In genomic region chrX:152635941-152636340, GRCh38 we compare ENCODE assay signal across 9 cellular contexts. TPM values are rescaled to one million over a fixed set of nuclear protein-coding genes. Genes with fewer than 3 reads are reported as not detected.
DNase-seq lines count a peak whose midpoint lies in the region; ATAC-seq and TF ChIP-seq lines count a peak whose summit lies in the region.
"Had no signal": no experiment of that assay in that cellular context is flagged by ENCODE, and none has a peak within 500 bp of the region (broad histone marks: within the 10 kb centered on the region; RNA-seq: fewer than 3 reads in every experiment).

No MANE protein-coding gene starts in this region.

- H3K79me1 ChIP-seq in H9 (ENCODE audit: insufficient read depth, low read depth, low read length, poor library complexity, severe bottlenecking), result no peaks in the 10 kb centered on the region

- peaks cover 64 to 68% of the 10 kb centered on the region in 2 experiments for H3K9me3 Mint-ChIP-seq in H9
- no peaks in the 10 kb centered on the region for H3K9me3 Mint-ChIP-seq in activated naive CD4-positive, alpha-beta T cell treated with anti-CD3 and anti-CD28 coated beads, Interleukin-2, amount 10 ng/mL, durations not matched to agents 7 days and 5 days

- no peak overlapping the region for H3T11ph ChIP-seq in H9 (ENCODE audit: low read length)

- no peak overlapping the region for H2BK120ac ChIP-seq in H9 (ENCODE audit: low read depth, low read length, poor library complexity, severe bottlenecking)

- H3K23ac ChIP-seq in H9 (ENCODE audit: insufficient read length, low read depth, low read length), result no peak overlapping the region

- H3K14ac ChIP-seq in H9 (ENCODE audit: insufficient read depth, low read length), result no peak overlapping the region

- no peak overlapping the region for H3K56ac ChIP-seq in H9 (ENCODE audit: insufficient read length, low read depth, low read length)

- peaks cover 14 to 29% of the 10 kb centered on the region in 2 experiments for H3K4me1 Mint-ChIP-seq in H9
- H3K4me1 Mint-ChIP-seq in activated naive CD4-positive, alpha-beta T cell treated with anti-CD3 and anti-CD28 coated beads, Interleukin-2, amount 10 ng/mL, durations not matched to agents 7 days and 5 days, result no peaks in the 10 kb centered on the region

- H2BK12ac ChIP-seq in H9 (ENCODE audit: insufficient read length, low read depth, low read length), result no peak overlapping the region

- no peak overlapping the region for H3K27ac Mint-ChIP-seq in H9
- H3K27ac Mint-ChIP-seq in activated naive CD4-positive, alpha-beta T cell treated with anti-CD3 and anti-CD28 coated beads, Interleukin-2, amount 10 ng/mL, durations not matched to agents 7 days and 5 days, result no peak overlapping the region

- H3K18ac ChIP-seq in H9 (ENCODE audit: insufficient read length, low read depth, low read length), result no peak overlapping the region

- H2AK5ac ChIP-seq in H9 (ENCODE audit: insufficient read length, low read length), result no peak overlapping the region

- H3K36me3 Mint-ChIP-seq in H9 (ENCODE audit: insufficient read depth in 1 of 3, low read depth in 3 of 3), result peaks cover 0 to 11% (median 4%) of the 10 kb centered on the region in 3 experiments; a peak in 4 of 7 replicates
- H3K36me3 Mint-ChIP-seq in activated naive CD4-positive, alpha-beta T cell treated with anti-CD3 and anti-CD28 coated beads, Interleukin-2, amount 10 ng/mL, durations not matched to agents 7 days and 5 days, result no peaks in the 10 kb centered on the region

- no peaks in the 10 kb centered on the region for H3K9me2 ChIP-seq in neural cell (ENCODE audit: insufficient read depth, low read length)

- no peak overlapping the region for H4K8ac ChIP-seq in H9 (replicated peaks; ENCODE audit: insufficient read length, low read depth, low read length)

- TF ChIP-seq CTCF in H9 (conservative IDR thresholded peaks at IDR 0.05), result peak; percentile 68
- peak; percentile 74 for TF ChIP-seq CTCF in neural cell (IDR thresholded peaks at IDR 0.05; ENCODE audit: poor library complexity, severe bottlenecking)

- peaks cover 37% of the 10 kb centered on the region for H3K9me3 ChIP-seq in H9 (ENCODE audit: control insufficient read depth, low read depth, low read length)
- H3K9me3 ChIP-seq in neural cell (ENCODE audit: low read length), result no peaks in the 10 kb centered on the region
- H3K9me3 ChIP-seq: SJSA1 had no signal

- H3K27ac ChIP-seq in H9 (ENCODE audit: insufficient read length, low read depth, low read length) (no peak overlapping the region), neural cell (ENCODE audit: low read length) (no peak overlapping the region)
- H3K27ac ChIP-seq: SJSA1 had no signal

- DNase-seq in DMS53 treated with DMSO at 0.1 percent for 48 hours (lab: John Stamatoyannopoulos, UW; ENCODE audit: unreplicated experiment) (peak; percentile 34), H9 (peak; percentile 58), NCI-H748 treated with DMSO at 0.1 percent for 48 hours (lab: John Stamatoyannopoulos, UW) (peak; percentile 48), dermis blood vessel endothelial cell (peak; percentile 73)
- DNase-seq in activated naive CD4-positive, alpha-beta T cell treated with anti-CD3 and anti-CD28 coated beads, Interleukin-2, amount 10 ng/mL, durations not matched to agents 7 days and 5 days, result no peak

- CTCF ChIA-PET in activated naive CD4-positive, alpha-beta T cell treated with anti-CD3 and anti-CD28 coated beads, Interleukin-2, amount 10 ng/mL, durations not matched to agents 7 days and 5 days (lab: Charles Lee), result no interaction called here

- H3K4ac ChIP-seq in H9 (ENCODE audit: low read depth, low read length), result no peak overlapping the region

- no peak overlapping the region for H2AFZ ChIP-seq in H9 (ENCODE audit: low read length)
- H2AFZ ChIP-seq in neural cell (ENCODE audit: low read depth, low read length), result no peak overlapping the region

- H3K79me2 ChIP-seq in H9 (ENCODE audit: insufficient read depth, low read length), result no peaks in the 10 kb centered on the region
- H3K79me2 ChIP-seq in neural cell (replicated peaks; ENCODE audit: insufficient read depth, low read length), result no peaks in the 10 kb centered on the region

- no peak overlapping the region for H3K9ac ChIP-seq in H9 (ENCODE audit: extremely low read depth, insufficient read length, low read length)
- no peak overlapping the region for H3K9ac ChIP-seq in neural cell (ENCODE audit: low read length)

- TF ChIP-seq EP300 in neural cell (conservative IDR thresholded peaks at IDR 0.05; ENCODE audit: poor library complexity, severe bottlenecking), result no peak

- H3K4me2 ChIP-seq in H9 (ENCODE audit: insufficient read depth, insufficient read length, low read length) (no peak overlapping the region), neural cell (ENCODE audit: low read length) (no peak overlapping the region)

- peaks cover 2% of the 10 kb centered on the region; the same call in 1 of the 2 replicates for H3K27me3 ChIP-seq in H9 (ENCODE audit: insufficient read depth, low read length)
- peaks cover 7% of the 10 kb centered on the region for H3K27me3 ChIP-seq in neural cell (ENCODE audit: insufficient read depth, low read depth, low read length)

- H3F3A ChIP-seq in neural cell (ENCODE audit: insufficient read depth, low read length, poor library complexity, severe bottlenecking), result no peaks in the 10 kb centered on the region

- no peak overlapping the region for H3K4me3 ChIP-seq in neural cell (ENCODE audit: low read length)
- H3K4me3 ChIP-seq: SJSA1 had no signal

- H3K4me3 Mint-ChIP-seq in H9, result no peak overlapping the region
- H3K4me3 Mint-ChIP-seq in activated naive CD4-positive, alpha-beta T cell treated with anti-CD3 and anti-CD28 coated beads, Interleukin-2, amount 10 ng/mL, durations not matched to agents 7 days and 5 days, result no peak overlapping the region

- H3K36me3 ChIP-seq in neural cell (ENCODE audit: insufficient read depth, low read length), result no peaks in the 10 kb centered on the region
- H3K36me3 ChIP-seq: SJSA1 had no signal

- no peak overlapping the region for H2BK20ac ChIP-seq in H9 (ENCODE audit: low read depth, low read length, poor library complexity, severe bottlenecking)

- no peak overlapping the region for H2BK15ac ChIP-seq in H9 (ENCODE audit: low read depth, low read length)

- ATAC-seq in esophagus mucosa, result no peak
- ATAC-seq in HG02938 (IDR thresholded peaks at IDR 0.05; ENCODE audit: unreplicated experiment), result no peak

- H4K5ac ChIP-seq in H9 (ENCODE audit: insufficient read length, low read depth, low read length), result no peak overlapping the region

- peaks cover 43% of the 10 kb centered on the region for H3K27me3 Mint-ChIP-seq in H9 (ENCODE audit: low read depth)
- H3K27me3 Mint-ChIP-seq in activated naive CD4-positive, alpha-beta T cell treated with anti-CD3 and anti-CD28 coated beads, Interleukin-2, amount 10 ng/mL, durations not matched to agents 7 days and 5 days, result peaks cover 49% of the 10 kb centered on the region

- no peak overlapping the region for H2BK5ac ChIP-seq in H9 (ENCODE audit: insufficient read length, low read length)

- no CpG with 5 or more reads among the region's 7 CpGs for WGBS in H9 (ENCODE audit: extremely low coverage, insufficient read length, low lambda C conversion rate)

- H4K20me1 ChIP-seq in H9 (ENCODE audit: control insufficient read depth, insufficient read depth, insufficient read length), result no peaks in the 10 kb centered on the region
- no peaks in the 10 kb centered on the region for H4K20me1 ChIP-seq in neural cell (ENCODE audit: insufficient read depth)

- H4K91ac ChIP-seq in H9 (ENCODE audit: insufficient read length, low read depth, low read length), result no peak overlapping the region

- H3K4me1 ChIP-seq in H9 (ENCODE audit: insufficient read depth, low read length), result peaks cover 2% of the 10 kb centered on the region; the same call in 1 of the 2 replicates
- H3K4me1 ChIP-seq: SJSA1 had no signal

- H3K23me2 ChIP-seq in H9 (ENCODE audit: insufficient read length, low read depth, low read length, poor library complexity, severe bottlenecking), result no peaks in the 10 kb centered on the region

- peak; percentile 82 for TF ChIP-seq RAD21 in neural cell (conservative IDR thresholded peaks at IDR 0.05)

TF ChIP-seq in neural cell, 6 proteins besides CTCF, POLR2A, EP300 and RAD21:
- peak; percentile 88 for TF ChIP-seq SMC3 (conservative IDR thresholded peaks at IDR 0.05; ENCODE audit: poor library complexity)
- no peak for TF ChIP-seq REST (IDR thresholded peaks at IDR 0.05; ENCODE audit: borderline replicate concordance)

RNA-seq across cellular contexts. Expression of gene GABRQ, which starts 1.8 kb away (rescaled TPM):
- total RNA-seq in H9 (2021), result 3.8 and 3.9 TPM in 2 replicates
- total RNA-seq in dermis blood vessel endothelial cell, result not detected in 2 replicates
- polyA plus RNA-seq in neural cell, result 1.0 and 1.2 TPM in 2 replicates
- polyA minus RNA-seq in neural cell, result 3.2 and 4.3 TPM in 2 replicates
- 0.72 TPM for total RNA-seq in esophagus mucosa
